Comparison of ENCODE assay signal across 38 cellular contexts in genomic region chr2:138312061-138312460, GRCh38.
"Had no signal": no experiment of that assay in that cellular context is flagged by ENCODE, and none has a peak within 500 bp of the region (broad histone marks: within the 10 kb centered on the region; RNA-seq: fewer than 3 reads in every experiment).

No MANE protein-coding gene starts in this region.

- H3K9me3 ChIP-seq: adrenal gland, ascending aorta, breast epithelium had no signal

- H3K27ac ChIP-seq: adrenal gland, ascending aorta, body of pancreas, brain microvascular endothelial cell, breast epithelium, cardiac muscle cell had no signal

- H3K4me1 ChIP-seq: adrenal gland, ascending aorta, breast epithelium had no signal

- H3K27me3 ChIP-seq: adrenal gland, ascending aorta, body of pancreas, brain microvascular endothelial cell, breast epithelium, cardiac muscle cell had no signal

- H3K4me1 Mint-ChIP-seq: activated naive CD4-positive, alpha-beta T cell treated with anti-CD3 and anti-CD28 coated beads, Interleukin-2, amount 10 ng/mL, durations not matched to agents 7 days and 5 days; activated naive CD4-positive, alpha-beta T cell treated with anti-CD3 and anti-CD28 coated beads, Interleukin-2, amount 50 U/mL, for 24 hours; activated naive CD8-positive, alpha-beta T cell treated with anti-CD3 and anti-CD28 coated beads for 36 hours; activated naive CD8-positive, alpha-beta T cell treated with anti-CD3 and anti-CD28 coated beads, Interleukin-2, amount 10 ng/mL, durations not matched to agents 7 days and 5 days; activated naive CD8-positive, alpha-beta T cell treated with anti-CD3 and anti-CD28 coated beads, Interleukin-2, amount 50 U/mL, for 24 hours; activated T-helper 17 cell treated with anti-CD3 and anti-CD28 coated beads, Interleukin-2, amount 50 U/mL, for 72 hours; brain; central memory CD8-positive, alpha-beta T cell had no signal

- FAIRE-seq: astrocyte, bronchial epithelial cell, colon had no signal

- H3K27ac Mint-ChIP-seq: activated naive CD4-positive, alpha-beta T cell treated with anti-CD3 and anti-CD28 coated beads for 36 hours; activated naive CD4-positive, alpha-beta T cell treated with anti-CD3 and anti-CD28 coated beads, Interleukin-2, amount 10 ng/mL, durations not matched to agents 7 days and 5 days; activated naive CD4-positive, alpha-beta T cell treated with anti-CD3 and anti-CD28 coated beads, Interleukin-2, amount 50 U/mL, for 24 hours; activated naive CD4-positive, alpha-beta T cell treated with anti-CD3 and anti-CD28 coated beads, Interleukin-2, amount 50 U/mL, for 72 hours; activated naive CD8-positive, alpha-beta T cell; activated naive CD8-positive, alpha-beta T cell treated with anti-CD3 and anti-CD28 coated beads for 36 hours; activated naive CD8-positive, alpha-beta T cell treated with anti-CD3 and anti-CD28 coated beads, Interleukin-2, amount 10 ng/mL, durations not matched to agents 7 days and 5 days; activated naive CD8-positive, alpha-beta T cell treated with anti-CD3 and anti-CD28 coated beads, Interleukin-2, amount 50 U/mL, for 24 hours; activated T-cell treated with anti-CD3 and anti-CD28 coated beads, Interleukin-2, amount 50 U/mL, for 72 hours; activated T-helper 1 cell treated with anti-CD3 and anti-CD28 coated beads, Interleukin-12 subunit alpha, Interleukin-12 subunit beta, Interleukin-2, Interleukin-4 antibody, amounts not matched to agents 30 ng/mL and 10 ng/mL and 1 ng/mL, durations not matched to agents 14 hours and 24 hours and 36 hours; activated T-helper 17 cell treated with anti-CD3 and anti-CD28 coated beads, Interleukin-2, amount 50 U/mL, for 72 hours; activated T-helper 2 cell treated with anti-CD3 and anti-CD28 coated beads, Interferon-gamma antibody, Interleukin-2, Interleukin-4, amounts not matched to agents 10 μg/mL and 5 μg/mL and 100 μg/mL, durations not matched to agents 14 hours and 24 hours and 36 hours; brain had no signal

- H3K27me3 Mint-ChIP-seq: activated naive CD4-positive, alpha-beta T cell treated with anti-CD3 and anti-CD28 coated beads, Interleukin-2, amount 10 ng/mL, durations not matched to agents 7 days and 5 days; activated naive CD4-positive, alpha-beta T cell treated with anti-CD3 and anti-CD28 coated beads, Interleukin-2, amount 50 U/mL, for 24 hours; activated naive CD8-positive, alpha-beta T cell treated with anti-CD3 and anti-CD28 coated beads, Interleukin-2, amount 10 ng/mL, durations not matched to agents 7 days and 5 days; activated naive CD8-positive, alpha-beta T cell treated with anti-CD3 and anti-CD28 coated beads, Interleukin-2, amount 50 U/mL, for 24 hours; activated T-helper 17 cell treated with anti-CD3 and anti-CD28 coated beads, Interleukin-2, amount 50 U/mL, for 72 hours; brain; central memory CD8-positive, alpha-beta T cell had no signal

- ATAC-seq: activated naive CD4-positive, alpha-beta T cell treated with anti-CD3 and anti-CD28 coated beads, Interleukin-2, amount 50 U/mL, for 72 hours; activated naive CD8-positive, alpha-beta T cell treated with anti-CD3 and anti-CD28 coated beads, Interleukin-2, amount 50 U/mL, for 24 hours; activated T-cell treated with anti-CD3 and anti-CD28 coated beads, Interleukin-2, amount 50 U/mL, for 4 hours; activated T-cell treated with anti-CD3 and anti-CD28 coated beads, Interleukin-2, amount 50 U/mL, for 72 hours; activated T-helper 17 cell treated with anti-CD3 and anti-CD28 coated beads, Interleukin-2, amount 50 U/mL, for 72 hours; body of pancreas had no signal

- H3K36me3 Mint-ChIP-seq: activated naive CD4-positive, alpha-beta T cell treated with anti-CD3 and anti-CD28 coated beads, Interleukin-2, amount 10 ng/mL, durations not matched to agents 7 days and 5 days; activated naive CD8-positive, alpha-beta T cell; activated naive CD8-positive, alpha-beta T cell treated with anti-CD3 and anti-CD28 coated beads for 36 hours; activated naive CD8-positive, alpha-beta T cell treated with anti-CD3 and anti-CD28 coated beads, Interleukin-2, amount 10 ng/mL, durations not matched to agents 7 days and 5 days; brain had no signal

- H3K4me3 ChIP-seq: adrenal gland, ascending aorta, body of pancreas, breast epithelium, cardiac muscle cell had no signal

- H3K36me3 ChIP-seq: adrenal gland, ascending aorta, brain microvascular endothelial cell, breast epithelium, cardiac muscle cell had no signal

- DNase-seq: activated effector memory CD4-positive, alpha-beta T cell treated with anti-CD3 and anti-CD28 coated beads, Interleukin-2, amount 50 U/mL, for 16 hours; activated effector memory CD4-positive, alpha-beta T cell treated with Interleukin-2 at 50 U/mL for 16 hours; activated gamma-delta T cell; activated gamma-delta T cell treated with Interleukin-2 at 50 U/mL for 16 hours; activated naive CD4-positive, alpha-beta T cell; activated naive CD4-positive, alpha-beta T cell treated with anti-CD3 and anti-CD28 coated beads for 36 hours; activated naive CD4-positive, alpha-beta T cell treated with anti-CD3 and anti-CD28 coated beads, Interleukin-2, amount 10 ng/mL, durations not matched to agents 7 days and 5 days; activated naive CD4-positive, alpha-beta T cell treated with anti-CD3 and anti-CD28 coated beads, Interleukin-2, amount 50 U/mL, for 16 hours; activated naive CD4-positive, alpha-beta T cell treated with Interleukin-2 at 50 U/mL for 16 hours; activated naive CD8-positive, alpha-beta T cell treated with anti-CD3 and anti-CD28 coated beads for 36 hours; activated naive CD8-positive, alpha-beta T cell treated with anti-CD3 and anti-CD28 coated beads, Interleukin-2, amount 10 ng/mL, durations not matched to agents 7 days and 5 days; activated naive CD8-positive, alpha-beta T cell treated with anti-CD3 and anti-CD28 coated beads, Interleukin-2, amount 50 U/mL, for 24 hours; activated T-cell treated with anti-CD3 and anti-CD28 coated beads, Interleukin-2, amount 50 U/mL, for 4 hours; activated T-cell treated with anti-CD3 and anti-CD28 coated beads, Interleukin-2, amount 50 U/mL, for 48 hours; activated T-cell treated with anti-CD3 and anti-CD28 coated beads, Interleukin-2, amount 50 U/mL, for 72 hours; adrenal gland; amygdala; anterior cingulate cortex; aorta; body of pancreas; brain microvascular endothelial cell; caudate nucleus; central memory CD4-positive, alpha-beta T cell; cerebellar nuclear complex had no signal

- H3K4me3 Mint-ChIP-seq: activated naive CD4-positive, alpha-beta T cell treated with anti-CD3 and anti-CD28 coated beads for 36 hours; activated naive CD4-positive, alpha-beta T cell treated with anti-CD3 and anti-CD28 coated beads, Interleukin-2, amount 10 ng/mL, durations not matched to agents 7 days and 5 days; activated naive CD4-positive, alpha-beta T cell treated with anti-CD3 and anti-CD28 coated beads, Interleukin-2, amount 50 U/mL, for 24 hours; activated naive CD8-positive, alpha-beta T cell; activated naive CD8-positive, alpha-beta T cell treated with anti-CD3 and anti-CD28 coated beads for 36 hours; activated naive CD8-positive, alpha-beta T cell treated with anti-CD3 and anti-CD28 coated beads, Interleukin-2, amount 10 ng/mL, durations not matched to agents 7 days and 5 days; activated naive CD8-positive, alpha-beta T cell treated with anti-CD3 and anti-CD28 coated beads, Interleukin-2, amount 50 U/mL, for 24 hours; activated T-cell treated with anti-CD3 and anti-CD28 coated beads, Interleukin-2, amount 50 U/mL, for 4 hours; activated T-cell treated with anti-CD3 and anti-CD28 coated beads, Interleukin-2, amount 50 U/mL, for 72 hours; activated T-helper 1 cell treated with anti-CD3 and anti-CD28 coated beads, Interleukin-12 subunit alpha, Interleukin-12 subunit beta, Interleukin-2, Interleukin-4 antibody, amounts not matched to agents 30 ng/mL and 10 ng/mL and 1 ng/mL, durations not matched to agents 14 hours and 24 hours and 36 hours; activated T-helper 17 cell treated with anti-CD3 and anti-CD28 coated beads, Interleukin-2, amount 50 U/mL, for 72 hours; brain; central memory CD8-positive, alpha-beta T cell had no signal

- H3K9me3 Mint-ChIP-seq: activated T-helper 1 cell treated with anti-CD3 and anti-CD28 coated beads, Interleukin-12 subunit alpha, Interleukin-12 subunit beta, Interleukin-2, Interleukin-4 antibody, amounts not matched to agents 30 ng/mL and 10 ng/mL and 1 ng/mL, durations not matched to agents 14 hours and 24 hours and 36 hours; activated T-helper 17 cell treated with anti-CD3 and anti-CD28 coated beads, Interleukin-2, amount 50 U/mL, for 72 hours; activated T-helper 2 cell treated with anti-CD3 and anti-CD28 coated beads, Interferon-gamma antibody, Interleukin-2, Interleukin-4, amounts not matched to agents 10 μg/mL and 5 μg/mL and 100 μg/mL, durations not matched to agents 14 hours and 24 hours and 36 hours had no signal
